In the genomic region with DNA sequence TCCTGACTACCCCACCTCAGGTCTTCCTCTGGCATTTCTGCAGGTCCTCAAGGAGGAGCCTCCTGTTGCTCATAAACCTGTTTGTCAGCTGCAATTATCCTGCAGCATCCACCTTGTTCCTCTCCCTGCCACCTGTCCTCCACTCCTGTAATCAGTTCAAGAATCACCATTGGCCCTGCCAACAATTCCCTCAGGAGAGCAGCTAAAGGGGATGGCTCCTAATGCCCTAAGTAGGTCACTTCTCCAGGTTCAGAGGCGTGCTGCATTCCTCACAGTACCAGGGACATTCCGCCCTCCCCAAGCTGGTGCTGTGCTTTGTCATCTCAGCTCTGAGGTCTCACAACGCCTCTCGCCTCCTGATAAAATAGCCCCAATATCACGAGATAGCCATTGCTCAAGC, we compare ENCODE assay signal across 1 cellular context.
TF ChIP-seq lines count a peak whose summit lies in the region.

No MANE protein-coding gene starts in this region.

TF ChIP-seq in GM23338, 12 proteins besides CTCF, POLR2A, EP300 and RAD21:
- TF ChIP-seq, protein P1, sequence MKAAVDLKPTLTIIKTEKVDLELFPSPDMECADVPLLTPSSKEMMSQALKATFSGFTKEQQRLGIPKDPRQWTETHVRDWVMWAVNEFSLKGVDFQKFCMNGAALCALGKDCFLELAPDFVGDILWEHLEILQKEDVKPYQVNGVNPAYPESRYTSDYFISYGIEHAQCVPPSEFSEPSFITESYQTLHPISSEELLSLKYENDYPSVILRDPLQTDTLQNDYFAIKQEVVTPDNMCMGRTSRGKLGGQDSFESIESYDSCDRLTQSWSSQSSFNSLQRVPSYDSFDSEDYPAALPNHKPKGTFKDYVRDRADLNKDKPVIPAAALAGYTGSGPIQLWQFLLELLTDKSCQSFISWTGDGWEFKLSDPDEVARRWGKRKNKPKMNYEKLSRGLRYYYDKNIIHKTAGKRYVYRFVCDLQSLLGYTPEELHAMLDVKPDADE (IDR thresholded peaks at IDR 0.05), result no peak
- TF ChIP-seq POLR2AphosphoS5 (IDR thresholded peaks at IDR 0.05; ENCODE audit: low read depth) (no peak), NANOG (IDR thresholded peaks at IDR 0.05; ENCODE audit: borderline replicate concordance) (no peak), EZH2 (IDR thresholded peaks at IDR 0.05; ENCODE audit: low read depth, unreplicated experiment) (no peak), ZNF331 (CRISPR knock-in tag; IDR thresholded peaks at IDR 0.05; ENCODE audit: low read depth) (no peak), JUNB (IDR thresholded peaks at IDR 0.05; ENCODE audit: unreplicated experiment) (no peak), CREB1 (CRISPR knock-in tag; IDR thresholded peaks at IDR 0.05; ENCODE audit: low read depth) (no peak), STAT1 (IDR thresholded peaks at IDR 0.05; ENCODE audit: unreplicated experiment) (no peak), EZH2phosphoT487 (IDR thresholded peaks at IDR 0.05; ENCODE audit: unreplicated experiment) (no peak), ZNF462 (CRISPR knock-in tag; IDR thresholded peaks at IDR 0.05) (no peak), ZNF114 (CRISPR knock-in tag; IDR thresholded peaks at IDR 0.05) (no peak)
- TF ChIP-seq, protein P2, sequence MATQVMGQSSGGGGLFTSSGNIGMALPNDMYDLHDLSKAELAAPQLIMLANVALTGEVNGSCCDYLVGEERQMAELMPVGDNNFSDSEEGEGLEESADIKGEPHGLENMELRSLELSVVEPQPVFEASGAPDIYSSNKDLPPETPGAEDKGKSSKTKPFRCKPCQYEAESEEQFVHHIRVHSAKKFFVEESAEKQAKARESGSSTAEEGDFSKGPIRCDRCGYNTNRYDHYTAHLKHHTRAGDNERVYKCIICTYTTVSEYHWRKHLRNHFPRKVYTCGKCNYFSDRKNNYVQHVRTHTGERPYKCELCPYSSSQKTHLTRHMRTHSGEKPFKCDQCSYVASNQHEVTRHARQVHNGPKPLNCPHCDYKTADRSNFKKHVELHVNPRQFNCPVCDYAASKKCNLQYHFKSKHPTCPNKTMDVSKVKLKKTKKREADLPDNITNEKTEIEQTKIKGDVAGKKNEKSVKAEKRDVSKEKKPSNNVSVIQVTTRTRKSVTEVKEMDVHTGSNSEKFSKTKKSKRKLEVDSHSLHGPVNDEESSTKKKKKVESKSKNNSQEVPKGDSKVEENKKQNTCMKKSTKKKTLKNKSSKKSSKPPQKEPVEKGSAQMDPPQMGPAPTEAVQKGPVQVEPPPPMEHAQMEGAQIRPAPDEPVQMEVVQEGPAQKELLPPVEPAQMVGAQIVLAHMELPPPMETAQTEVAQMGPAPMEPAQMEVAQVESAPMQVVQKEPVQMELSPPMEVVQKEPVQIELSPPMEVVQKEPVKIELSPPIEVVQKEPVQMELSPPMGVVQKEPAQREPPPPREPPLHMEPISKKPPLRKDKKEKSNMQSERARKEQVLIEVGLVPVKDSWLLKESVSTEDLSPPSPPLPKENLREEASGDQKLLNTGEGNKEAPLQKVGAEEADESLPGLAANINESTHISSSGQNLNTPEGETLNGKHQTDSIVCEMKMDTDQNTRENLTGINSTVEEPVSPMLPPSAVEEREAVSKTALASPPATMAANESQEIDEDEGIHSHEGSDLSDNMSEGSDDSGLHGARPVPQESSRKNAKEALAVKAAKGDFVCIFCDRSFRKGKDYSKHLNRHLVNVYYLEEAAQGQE (IDR thresholded peaks at IDR 0.05; ENCODE audit: unreplicated experiment), result no peak
